Comparison of ENCODE assay signal across 8 cellular contexts in the genomic region with DNA sequence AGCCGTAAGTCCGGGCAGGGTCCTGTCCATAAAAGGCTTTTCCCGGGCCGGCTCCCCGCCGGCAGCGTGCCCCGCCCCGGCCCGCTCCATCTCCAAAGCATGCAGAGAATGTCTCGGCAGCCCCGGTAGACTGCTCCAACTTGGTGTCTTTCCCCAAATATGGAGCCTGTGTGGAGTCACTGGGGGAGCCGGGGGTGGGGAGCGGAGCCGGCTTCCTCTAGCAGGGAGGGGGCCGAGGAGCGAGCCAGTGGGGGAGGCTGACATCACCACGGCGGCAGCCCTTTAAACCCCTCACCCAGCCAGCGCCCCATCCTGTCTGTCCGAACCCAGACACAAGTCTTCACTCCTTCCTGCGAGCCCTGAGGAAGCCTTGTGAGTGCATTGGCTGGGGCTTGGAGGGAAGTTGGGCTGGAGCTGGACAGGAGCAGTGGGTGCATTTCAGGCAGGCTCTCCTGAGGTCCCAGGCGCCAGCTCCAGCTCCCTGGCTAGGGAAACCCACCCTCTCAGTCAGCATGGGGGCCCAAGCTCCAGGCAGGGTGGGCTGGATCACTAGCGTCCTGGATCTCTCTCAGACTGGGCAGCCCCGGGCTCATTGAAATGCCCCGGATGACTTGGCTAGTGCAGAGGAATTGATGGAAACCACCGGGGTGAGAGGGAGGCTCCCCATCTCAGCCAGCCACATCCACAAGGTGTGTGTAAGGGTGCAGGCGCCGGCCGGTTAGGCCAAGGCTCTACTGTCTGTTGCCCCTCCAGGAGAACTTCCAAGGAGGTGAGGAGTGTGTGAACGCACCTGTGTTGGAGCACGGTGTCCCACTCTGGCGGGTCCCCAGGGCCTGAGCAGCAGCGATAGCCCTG. TPM values are rescaled to one million over a fixed set of nuclear protein-coding genes. Genes with fewer than 3 reads are reported as not detected.
DNase-seq lines count a peak whose midpoint lies in the region; ATAC-seq, FAIRE-seq and TF ChIP-seq lines count a peak whose summit lies in the region.

TSS of gene TAGLN (plus strand) at position 310 of the 855 bp plus-strand sequence. CDS start 3,644 bp downstream, outside the sequence.

- peaks cover 11 to 19% of the 10 kb centered on the region in 2 donors for H3K4me1 ChIP-seq in left lung

- H3K4me3 ChIP-seq in coronary artery (peak within 1 kb of the TSS; percentile 75), left lung (peak within 1 kb of the TSS; percentile 25 to 34)

- H3K36me3 ChIP-seq in left lung = peaks cover 0 to 45% of the 10 kb centered on the region in 2 donors

- H3K27ac ChIP-seq in coronary artery = peak within 1 kb of the TSS; percentile 97
- peak within 1 kb of the TSS; percentile 70 to 84 for H3K27ac ChIP-seq in left lung

- DNase-seq in HS-27A (ENCODE audit: low read depth) (peak; percentile 69), coronary artery (ENCODE audit: low spot score) (peak; percentile 99), left lung (peak; percentile 76 to 84), NCI-H1436 (lab: John Stamatoyannopoulos, UW) (no peak), D721Med (ENCODE audit: insufficient read length, low spot score) (no peak)

- TF ChIP-seq CTCF in coronary artery (IDR thresholded peaks at IDR 0.05) (no peak), left lung (IDR thresholded peaks at IDR 0.05) (no peak), subcutaneous adipose tissue (IDR thresholded peaks at IDR 0.05; ENCODE audit: low read depth) (no peak), D721Med (IDR thresholded peaks at IDR 0.05; ENCODE audit: insufficient read depth, missing control alignments) (no peak)

- H3K9me3 ChIP-seq in left lung = no peaks in the 10 kb centered on the region

- ATAC-seq in left lung = peak; percentile 76
- ATAC-seq in GM19035 (IDR thresholded peaks at IDR 0.05; ENCODE audit: unreplicated experiment) = no peak
- ATAC-seq in HG03520 (IDR thresholded peaks at IDR 0.05; ENCODE audit: unreplicated experiment) = no peak

- intact Hi-C loops in left lung (cut with DNase I) = no loop called here

- FAIRE-seq in D721Med (lab: Jason Lieb, UNC) = no peak

- no peaks in the 10 kb centered on the region for H3K27me3 ChIP-seq in left lung

RNA-seq across cellular contexts. Expression of gene TAGLN, which starts in this region (rescaled TPM):
- 100 to 1,000 TPM; 505 to 763 TPM for total RNA-seq in left lung
- 100 to 1,000 TPM; 240 to 872 (median 614) TPM for total RNA-seq in subcutaneous adipose tissue

Comparison
In these comparisons a context has a peak if more than half of its experiments do, and no peak if none do; other contexts are left out.
1. DNase-seq: peak in HS-27A (single experiment), coronary artery (single experiment) and left lung (2 of 2); none in NCI-H1436 (single experiment) and D721Med (single experiment).